Comparison of ENCODE assay signal across 8 cellular contexts in the genomic region with DNA sequence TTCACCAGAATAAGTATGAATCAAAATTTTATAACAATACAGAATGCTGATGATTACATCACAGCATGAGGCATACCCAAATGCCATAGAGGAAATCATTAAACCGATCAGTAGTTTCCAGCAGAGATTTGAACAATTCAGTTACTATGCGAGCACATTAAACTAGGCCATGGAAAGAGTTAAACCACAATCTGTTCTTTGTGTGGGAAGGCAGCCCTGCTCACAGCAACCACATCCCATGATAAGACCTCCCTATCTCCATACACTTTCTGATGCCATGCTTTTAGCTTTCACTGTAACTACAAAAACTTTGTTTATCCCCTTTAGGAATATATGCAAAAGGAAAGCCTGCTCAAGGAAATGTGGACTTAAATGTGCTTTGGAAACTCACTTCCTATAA.
DNase-seq lines count a peak whose midpoint lies in the region; TF ChIP-seq lines count a peak whose summit lies in the region.

No MANE protein-coding gene starts in this region.

- peaks cover 0 to 8% (median 8%) of the 10 kb centered on the region in 3 donors for H3K36me3 ChIP-seq in tibial artery

- in situ Hi-C loops in astrocyte of the spinal cord (cut with HindIII; ENCODE audit: low sequenced_read_pairs), result loop anchor here (25.0 kb wide), 1 partner anchor 197 kb away; no protein-coding TSS in a partner anchor

- H3K9me3 ChIP-seq in tibial artery, result no peaks in the 10 kb centered on the region

- H3K4me3 ChIP-seq in astrocyte of the spinal cord (ENCODE audit: low read depth, low read length), result peak overlapping the region; percentile 1
- peak overlapping the region; percentile 95 to 96 for H3K4me3 ChIP-seq in tibial artery

- DNase-seq in NCI-H2081 (lab: John Stamatoyannopoulos, UW) (peak; percentile 39 to 78), NCI-H2081 treated with DMSO at 0.1 percent for 48 hours (lab: John Stamatoyannopoulos, UW) (no peak), astrocyte of the spinal cord (ENCODE audit: low read depth, low spot score) (peak; percentile 87), iris pigment epithelial cell (ENCODE audit: low read depth) (peak; percentile 88), tibial artery (no peak), AG08395 (ENCODE audit: low spot score) (no peak), NCI-H2227 (lab: John Stamatoyannopoulos, UW; ENCODE audit: unreplicated experiment) (no peak), MV-4-11 (lab: John Stamatoyannopoulos, UW) (no peak)

- no peaks in the 10 kb centered on the region for H3K27me3 ChIP-seq in tibial artery

- intact Hi-C loops in tibial artery (cut with DNase I; ENCODE audit: low total_unique reads), result no loop called here

- peak overlapping the region; percentile 14 to 99 for H3K27ac ChIP-seq in tibial artery

- TF ChIP-seq CTCF in astrocyte of the spinal cord (IDR thresholded peaks at IDR 0.05; ENCODE audit: low read depth, low read length), result no peak
- no peak for TF ChIP-seq CTCF in tibial artery (IDR thresholded peaks at IDR 0.05)

- peaks cover 0 to 51% (median 10%) of the 10 kb centered on the region in 4 donors for H3K4me1 ChIP-seq in tibial artery

Comparison
In these comparisons a context has a peak if more than half of its experiments do, and no peak if none do; other contexts are left out.
1. DNase-seq: peak in NCI-H2081 (2 of 2), astrocyte of the spinal cord (single experiment) and iris pigment epithelial cell (single experiment); none in NCI-H2081 treated with DMSO at 0.1 percent for 48 hours (single experiment), tibial artery (0 of 2), AG08395 (single experiment), NCI-H2227 (single experiment) and MV-4-11 (single experiment).